In genomic region chr1:160069460-160070231, GRCh38 we compare ENCODE assay signal across 8 cellular contexts. TPM values are rescaled to one million over a fixed set of nuclear protein-coding genes. Genes with fewer than 3 reads are reported as not detected.
DNase-seq lines count a peak whose midpoint lies in the region; ATAC-seq and TF ChIP-seq lines count a peak whose summit lies in the region.

Gene KCNJ10 (minus strand): TSS chr1:160070160. CDS start chr1:160042532, 27,628 bp downstream.

- H3K27ac ChIP-seq in iPS-18a (ENCODE audit: low read length) (no peak within 1 kb of the TSS), spleen (peak within 1 kb of the TSS in 7 of 8 donors; percentile 17 to 60 (median 48))

- intact Hi-C loops in spleen (cut with DNase I; ENCODE audit: low total_unique reads), result no loop called here

- WGBS in spleen, 5 donors, result 11 to 20% (median 15%) methylated on average over 21 to 32 of the region's 32 CpGs

- H3K27me3 ChIP-seq in iPS-18a (ENCODE audit: control insufficient read depth, insufficient read depth, low read length) (peaks cover 33% of the 10 kb centered on the region), spleen (replicated peaks in 1 of 7) (peaks cover 0 to 33% (median 0%) of the 10 kb centered on the region in 7 donors)

- H3K9ac ChIP-seq in iPS-18a (ENCODE audit: low read length), result no peak within 1 kb of the TSS

- H3K27ac Mint-ChIP-seq in activated T-helper 17 cell treated with anti-CD3 and anti-CD28 coated beads, Interleukin-2, amount 50 U/mL, for 72 hours, result peak within 1 kb of the TSS; percentile 60

- H3K4me3 ChIP-seq in HFF-Myc (replicated peaks; ENCODE audit: low read depth, low read length), result peak within 1 kb of the TSS; percentile 33
- peak within 1 kb of the TSS; percentile 77 for H3K4me3 ChIP-seq in iPS-18a (ENCODE audit: low read length)
- H3K4me3 ChIP-seq in spleen, result peak within 1 kb of the TSS; percentile 48 to 74 (median 52)

- peak within 1 kb of the TSS; percentile 86 for H3K4me3 Mint-ChIP-seq in activated T-helper 17 cell treated with anti-CD3 and anti-CD28 coated beads, Interleukin-2, amount 50 U/mL, for 72 hours

- H3K9me3 Mint-ChIP-seq in activated T-helper 17 cell treated with anti-CD3 and anti-CD28 coated beads, Interleukin-2, amount 50 U/mL, for 72 hours, result no peaks in the 10 kb centered on the region

- no peak for ATAC-seq in activated T-helper 17 cell treated with anti-CD3 and anti-CD28 coated beads, Interleukin-2, amount 50 U/mL, for 72 hours (replicated peaks)
- ATAC-seq in GM19463 (IDR thresholded peaks at IDR 0.05; ENCODE audit: unreplicated experiment) (no peak), GM21786 (IDR thresholded peaks at IDR 0.05; ENCODE audit: unreplicated experiment) (no peak), omental fat pad (ENCODE audit: low FRiP score) (no peak)

- H3K9me3 ChIP-seq in iPS-18a (ENCODE audit: control insufficient read depth, low read depth, low read length), result no peaks in the 10 kb centered on the region
- no peaks in the 10 kb centered on the region for H3K9me3 ChIP-seq in spleen

- H3K4me1 ChIP-seq in iPS-18a (ENCODE audit: control insufficient read depth, low read depth, low read length), result peaks cover 15% of the 10 kb centered on the region
- H3K4me1 ChIP-seq in spleen, result peaks cover 3 to 40% (median 14%) of the 10 kb centered on the region in 6 donors

- no peaks in the 10 kb centered on the region for H3K36me3 Mint-ChIP-seq in activated T-helper 17 cell treated with anti-CD3 and anti-CD28 coated beads, Interleukin-2, amount 50 U/mL, for 72 hours (ENCODE audit: low read depth)

- no peak for DNase-seq in HFF-Myc (ENCODE audit: extremely low read depth, low read depth)
- DNase-seq in spleen, result peak; percentile 79
- DNase-seq in glomerular visceral epithelial cell (ENCODE audit: extremely low spot score), result no peak
- no peak for DNase-seq in omental fat pad (ENCODE audit: low spot score)

- TF ChIP-seq CTCF in HFF-Myc (IDR thresholded peaks at IDR 0.05; ENCODE audit: low read depth, low read length, missing control alignments) (no peak), spleen (IDR thresholded peaks at IDR 0.05 in 8 of 11, conservative IDR thresholded peaks at IDR 0.05 in 3 of 11) (no peak), omental fat pad (IDR thresholded peaks at IDR 0.05) (no peak)

- H3K36me3 ChIP-seq in iPS-18a (ENCODE audit: control insufficient read depth, low read depth, low read length) (no peaks in the 10 kb centered on the region), spleen (no peaks in the 10 kb centered on the region)

- H3K27me3 Mint-ChIP-seq in activated T-helper 17 cell treated with anti-CD3 and anti-CD28 coated beads, Interleukin-2, amount 50 U/mL, for 72 hours, result peaks cover 38% of the 10 kb centered on the region

- no peak for TF ChIP-seq POLR2A in spleen (IDR thresholded peaks at IDR 0.05)

- peaks cover 11% of the 10 kb centered on the region for H3K4me1 Mint-ChIP-seq in activated T-helper 17 cell treated with anti-CD3 and anti-CD28 coated beads, Interleukin-2, amount 50 U/mL, for 72 hours

RNA-seq across cellular contexts. Expression of gene KCNJ10, which starts in this region (rescaled TPM):
- not detected for total RNA-seq in activated T-helper 17 cell treated with anti-CD3 and anti-CD28 coated beads, Interleukin-2, amount 50 U/mL, for 72 hours
- 10 to 100 TPM in 5 of 7 donors, 1 to 10 TPM in 2; 6.5 to 30.8 (median 23.9) TPM for total RNA-seq in spleen
- 1 to 10 TPM; 3.7 to 3.9 (median 3.8) TPM for polyA plus RNA-seq in spleen
- total RNA-seq in omental fat pad, result not detected

Comparison
In these comparisons a context has a peak if more than half of its experiments do, and no peak if none do; other contexts are left out.
1. RNA of gene KCNJ10 (total RNA-seq): 6.5 to 30.8 TPM in spleen; not detected in activated T-helper 17 cell treated with anti-CD3 and anti-CD28 coated beads, Interleukin-2, amount 50 U/mL, for 72 hours and not detected in omental fat pad; every median in the first group is over 4 times any median in the second.
2. Peak in every context shown above with its lines, with median percentiles within 50 percentile points of each other: H3K4me3 ChIP-seq.